In the genomic region with DNA sequence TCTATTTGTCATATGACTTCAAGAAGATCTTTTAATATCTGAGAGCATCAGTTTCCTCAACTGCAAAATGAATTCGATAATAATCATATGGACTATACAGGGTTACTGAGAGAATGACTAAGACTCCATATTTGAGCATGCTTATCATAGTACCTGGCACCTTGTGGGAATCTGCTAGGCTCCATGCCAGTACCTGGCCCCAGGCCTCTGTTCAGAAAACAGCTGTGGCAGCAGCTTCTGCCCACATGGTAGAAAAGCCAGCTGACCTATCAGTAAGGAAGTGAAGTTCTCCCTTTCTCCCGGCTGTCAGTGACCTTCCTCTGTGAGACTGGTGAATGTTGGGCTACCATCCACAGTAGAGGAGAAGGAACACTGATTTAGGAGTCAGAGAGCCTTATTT, we compare ENCODE assay signal across 25 cellular contexts.
"Had no signal": no experiment of that assay in that cellular context is flagged by ENCODE, and none has a peak within 500 bp of the region (broad histone marks: within the 10 kb centered on the region; RNA-seq: fewer than 3 reads in every experiment).

No MANE protein-coding gene starts in this region.

- H3K4me3 ChIP-seq: ascending aorta, breast epithelium, MG63, SJCRH30, SK-N-MC had no signal

- H3K4me1 ChIP-seq: ascending aorta, breast epithelium had no signal

- H3K9me3 ChIP-seq: ascending aorta, breast epithelium, MG63, SJCRH30 had no signal

- H3K36me3 ChIP-seq: ascending aorta, breast epithelium, MG63, SJCRH30 had no signal

- H3K27ac ChIP-seq: ascending aorta, breast epithelium, KMS-11, SJCRH30, SK-N-MC had no signal

- ATAC-seq: activated CD8-positive, alpha-beta T cell treated with anti-CD3 and anti-CD28 coated beads for 36 hours; activated T-cell treated with anti-CD3 and anti-CD28 coated beads, Interleukin-2, amount 50 U/mL, for 72 hours; activated T-helper 17 cell treated with anti-CD3 and anti-CD28 coated beads, Interleukin-2, amount 50 U/mL, for 72 hours had no signal

- H3K27me3 ChIP-seq: ascending aorta, breast epithelium, MG63, SJCRH30 had no signal

- DNase-seq: activated CD4-positive, alpha-beta T cell treated with anti-CD3 and anti-CD28 coated beads, Interleukin-2, amount 10 ng/mL, durations not matched to agents 24 days and 14 days; activated CD4-positive, alpha-beta T cell treated with anti-CD3 and anti-CD28 coated beads, Interleukin-2, amount 50 U/mL, for 4 hours; activated CD8-positive, alpha-beta T cell treated with anti-CD3 and anti-CD28 coated beads for 36 hours; activated gamma-delta T cell; activated naive CD4-positive, alpha-beta T cell treated with Interleukin-2 at 50 U/mL for 16 hours; activated naive CD8-positive, alpha-beta T cell treated with anti-CD3 and anti-CD28 coated beads, Interleukin-2, amount 10 ng/mL, durations not matched to agents 7 days and 5 days; activated T-cell treated with anti-CD3 and anti-CD28 coated beads, Interleukin-2, amount 50 U/mL, for 1 hour; activated T-cell treated with anti-CD3 and anti-CD28 coated beads, Interleukin-2, amount 50 U/mL, for 72 hours; amygdala; MG63; NCI-H146; NCI-H187; NCI-H2029 treated with DMSO at 0.1 percent for 48 hours; NCI-H2107; NCI-H2171; NCI-H510A; OCI-M1; SHP77; T1000 had no signal
